In the genomic region with DNA sequence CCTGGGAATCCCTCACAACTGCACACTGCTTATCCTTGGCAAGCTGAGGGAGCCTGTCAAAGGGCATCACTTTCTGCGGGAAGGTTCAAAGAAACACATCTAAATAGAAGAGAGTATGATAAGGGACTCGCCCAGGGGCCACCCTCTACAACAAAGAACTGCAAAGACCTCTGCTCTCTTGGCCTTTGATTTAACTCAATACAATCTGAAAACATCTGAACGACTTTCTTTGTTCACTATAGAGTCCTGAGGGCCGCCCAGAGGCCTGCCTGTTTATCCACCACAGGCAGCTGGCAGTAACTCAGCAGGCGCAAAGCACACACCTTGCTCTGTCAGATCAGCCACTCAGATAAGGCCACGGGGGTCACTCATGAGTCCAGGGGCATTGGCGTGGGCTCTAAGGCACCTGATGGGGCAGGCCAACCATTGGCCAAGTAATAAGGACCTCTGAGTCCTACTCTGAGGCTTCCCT, we compare ENCODE assay signal across 1 cellular context.
TF ChIP-seq lines count a peak whose summit lies in the region.

No MANE protein-coding gene starts in this region.

TF ChIP-seq in HepG2, 621 proteins besides CTCF, POLR2A, EP300 and RAD21 (continued from another document and continues in another):
- TF ChIP-seq, protein P1, sequence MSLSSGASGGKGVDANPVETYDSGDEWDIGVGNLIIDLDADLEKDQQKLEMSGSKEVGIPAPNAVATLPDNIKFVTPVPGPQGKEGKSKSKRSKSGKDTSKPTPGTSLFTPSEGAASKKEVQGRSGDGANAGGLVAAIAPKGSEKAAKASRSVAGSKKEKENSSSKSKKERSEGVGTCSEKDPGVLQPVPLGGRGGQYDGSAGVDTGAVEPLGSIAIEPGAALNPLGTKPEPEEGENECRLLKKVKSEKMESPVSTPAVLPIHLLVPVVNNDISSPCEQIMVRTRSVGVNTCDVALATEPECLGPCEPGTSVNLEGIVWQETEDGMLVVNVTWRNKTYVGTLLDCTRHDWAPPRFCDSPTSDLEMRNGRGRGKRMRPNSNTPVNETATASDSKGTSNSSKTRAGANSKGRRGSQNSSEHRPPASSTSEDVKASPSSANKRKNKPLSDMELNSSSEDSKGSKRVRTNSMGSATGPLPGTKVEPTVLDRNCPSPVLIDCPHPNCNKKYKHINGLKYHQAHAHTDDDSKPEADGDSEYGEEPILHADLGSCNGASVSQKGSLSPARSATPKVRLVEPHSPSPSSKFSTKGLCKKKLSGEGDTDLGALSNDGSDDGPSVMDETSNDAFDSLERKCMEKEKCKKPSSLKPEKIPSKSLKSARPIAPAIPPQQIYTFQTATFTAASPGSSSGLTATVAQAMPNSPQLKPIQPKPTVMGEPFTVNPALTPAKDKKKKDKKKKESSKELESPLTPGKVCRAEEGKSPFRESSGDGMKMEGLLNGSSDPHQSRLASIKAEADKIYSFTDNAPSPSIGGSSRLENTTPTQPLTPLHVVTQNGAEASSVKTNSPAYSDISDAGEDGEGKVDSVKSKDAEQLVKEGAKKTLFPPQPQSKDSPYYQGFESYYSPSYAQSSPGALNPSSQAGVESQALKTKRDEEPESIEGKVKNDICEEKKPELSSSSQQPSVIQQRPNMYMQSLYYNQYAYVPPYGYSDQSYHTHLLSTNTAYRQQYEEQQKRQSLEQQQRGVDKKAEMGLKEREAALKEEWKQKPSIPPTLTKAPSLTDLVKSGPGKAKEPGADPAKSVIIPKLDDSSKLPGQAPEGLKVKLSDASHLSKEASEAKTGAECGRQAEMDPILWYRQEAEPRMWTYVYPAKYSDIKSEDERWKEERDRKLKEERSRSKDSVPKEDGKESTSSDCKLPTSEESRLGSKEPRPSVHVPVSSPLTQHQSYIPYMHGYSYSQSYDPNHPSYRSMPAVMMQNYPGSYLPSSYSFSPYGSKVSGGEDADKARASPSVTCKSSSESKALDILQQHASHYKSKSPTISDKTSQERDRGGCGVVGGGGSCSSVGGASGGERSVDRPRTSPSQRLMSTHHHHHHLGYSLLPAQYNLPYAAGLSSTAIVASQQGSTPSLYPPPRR (CRISPR knock-in tag; IDR thresholded peaks at IDR 0.05; ENCODE audit: borderline replicate concordance), result peak; percentile 88
- TF ChIP-seq FOXK2 (IDR thresholded peaks at IDR 0.05) (no peak), ZNF567 (CRISPR knock-in tag; IDR thresholded peaks at IDR 0.05; ENCODE audit: borderline replicate concordance) (no peak), SETDB1 (CRISPR knock-in tag; IDR thresholded peaks at IDR 0.05; ENCODE audit: borderline replicate concordance) (no peak), PHF20 (CRISPR knock-in tag; IDR thresholded peaks at IDR 0.05) (no peak), ZNF17 (CRISPR knock-in tag; IDR thresholded peaks at IDR 0.05) (no peak), MAFG (CRISPR knock-in tag; IDR thresholded peaks at IDR 0.05) (no peak), ZNF569 (CRISPR knock-in tag; IDR thresholded peaks at IDR 0.05; ENCODE audit: borderline replicate concordance) (no peak), GLI4 (CRISPR knock-in tag; IDR thresholded peaks at IDR 0.05; ENCODE audit: borderline replicate concordance) (no peak), ZNF530 (CRISPR knock-in tag; IDR thresholded peaks at IDR 0.05; ENCODE audit: low read depth) (no peak), ZC3H13 (CRISPR knock-in tag; IDR thresholded peaks at IDR 0.05) (no peak), ZNF776 (CRISPR knock-in tag; IDR thresholded peaks at IDR 0.05) (no peak), YEATS4 (CRISPR knock-in tag; IDR thresholded peaks at IDR 0.05; ENCODE audit: borderline replicate concordance) (no peak), NFIB (CRISPR knock-in tag; IDR thresholded peaks at IDR 0.05; ENCODE audit: borderline replicate concordance) (no peak), U2AF2 (IDR thresholded peaks at IDR 0.05; ENCODE audit: low read depth, low read length) (no peak), KMT2B (CRISPR knock-in tag; IDR thresholded peaks at IDR 0.05) (0 out of 2 replicates have a peak, but pooled peaks have one; percentile 33), ZNF468 (CRISPR knock-in tag; IDR thresholded peaks at IDR 0.05) (no peak), KLF6 (CRISPR knock-in tag; IDR thresholded peaks at IDR 0.05) (no peak), MIER2 (CRISPR knock-in tag; IDR thresholded peaks at IDR 0.05) (no peak), ZNF773 (CRISPR knock-in tag; IDR thresholded peaks at IDR 0.05; ENCODE audit: borderline replicate concordance) (no peak)
- TF ChIP-seq, protein P2, sequence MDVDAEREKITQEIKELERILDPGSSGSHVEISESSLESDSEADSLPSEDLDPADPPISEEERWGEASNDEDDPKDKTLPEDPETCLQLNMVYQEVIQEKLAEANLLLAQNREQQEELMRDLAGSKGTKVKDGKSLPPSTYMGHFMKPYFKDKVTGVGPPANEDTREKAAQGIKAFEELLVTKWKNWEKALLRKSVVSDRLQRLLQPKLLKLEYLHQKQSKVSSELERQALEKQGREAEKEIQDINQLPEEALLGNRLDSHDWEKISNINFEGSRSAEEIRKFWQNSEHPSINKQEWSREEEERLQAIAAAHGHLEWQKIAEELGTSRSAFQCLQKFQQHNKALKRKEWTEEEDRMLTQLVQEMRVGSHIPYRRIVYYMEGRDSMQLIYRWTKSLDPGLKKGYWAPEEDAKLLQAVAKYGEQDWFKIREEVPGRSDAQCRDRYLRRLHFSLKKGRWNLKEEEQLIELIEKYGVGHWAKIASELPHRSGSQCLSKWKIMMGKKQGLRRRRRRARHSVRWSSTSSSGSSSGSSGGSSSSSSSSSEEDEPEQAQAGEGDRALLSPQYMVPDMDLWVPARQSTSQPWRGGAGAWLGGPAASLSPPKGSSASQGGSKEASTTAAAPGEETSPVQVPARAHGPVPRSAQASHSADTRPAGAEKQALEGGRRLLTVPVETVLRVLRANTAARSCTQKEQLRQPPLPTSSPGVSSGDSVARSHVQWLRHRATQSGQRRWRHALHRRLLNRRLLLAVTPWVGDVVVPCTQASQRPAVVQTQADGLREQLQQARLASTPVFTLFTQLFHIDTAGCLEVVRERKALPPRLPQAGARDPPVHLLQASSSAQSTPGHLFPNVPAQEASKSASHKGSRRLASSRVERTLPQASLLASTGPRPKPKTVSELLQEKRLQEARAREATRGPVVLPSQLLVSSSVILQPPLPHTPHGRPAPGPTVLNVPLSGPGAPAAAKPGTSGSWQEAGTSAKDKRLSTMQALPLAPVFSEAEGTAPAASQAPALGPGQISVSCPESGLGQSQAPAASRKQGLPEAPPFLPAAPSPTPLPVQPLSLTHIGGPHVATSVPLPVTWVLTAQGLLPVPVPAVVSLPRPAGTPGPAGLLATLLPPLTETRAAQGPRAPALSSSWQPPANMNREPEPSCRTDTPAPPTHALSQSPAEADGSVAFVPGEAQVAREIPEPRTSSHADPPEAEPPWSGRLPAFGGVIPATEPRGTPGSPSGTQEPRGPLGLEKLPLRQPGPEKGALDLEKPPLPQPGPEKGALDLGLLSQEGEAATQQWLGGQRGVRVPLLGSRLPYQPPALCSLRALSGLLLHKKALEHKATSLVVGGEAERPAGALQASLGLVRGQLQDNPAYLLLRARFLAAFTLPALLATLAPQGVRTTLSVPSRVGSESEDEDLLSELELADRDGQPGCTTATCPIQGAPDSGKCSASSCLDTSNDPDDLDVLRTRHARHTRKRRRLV (CRISPR knock-in tag; IDR thresholded peaks at IDR 0.05), result no peak
- TF ChIP-seq, protein P3, sequence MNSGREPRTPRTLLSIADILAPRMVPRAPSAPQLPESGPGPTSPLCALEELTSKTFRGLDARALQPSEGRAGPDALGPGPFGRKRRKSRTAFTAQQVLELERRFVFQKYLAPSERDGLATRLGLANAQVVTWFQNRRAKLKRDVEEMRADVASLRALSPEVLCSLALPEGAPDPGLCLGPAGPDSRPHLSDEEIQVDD (CRISPR knock-in tag; IDR thresholded peaks at IDR 0.05; ENCODE audit: borderline replicate concordance), result no peak
- TF ChIP-seq, protein P4, sequence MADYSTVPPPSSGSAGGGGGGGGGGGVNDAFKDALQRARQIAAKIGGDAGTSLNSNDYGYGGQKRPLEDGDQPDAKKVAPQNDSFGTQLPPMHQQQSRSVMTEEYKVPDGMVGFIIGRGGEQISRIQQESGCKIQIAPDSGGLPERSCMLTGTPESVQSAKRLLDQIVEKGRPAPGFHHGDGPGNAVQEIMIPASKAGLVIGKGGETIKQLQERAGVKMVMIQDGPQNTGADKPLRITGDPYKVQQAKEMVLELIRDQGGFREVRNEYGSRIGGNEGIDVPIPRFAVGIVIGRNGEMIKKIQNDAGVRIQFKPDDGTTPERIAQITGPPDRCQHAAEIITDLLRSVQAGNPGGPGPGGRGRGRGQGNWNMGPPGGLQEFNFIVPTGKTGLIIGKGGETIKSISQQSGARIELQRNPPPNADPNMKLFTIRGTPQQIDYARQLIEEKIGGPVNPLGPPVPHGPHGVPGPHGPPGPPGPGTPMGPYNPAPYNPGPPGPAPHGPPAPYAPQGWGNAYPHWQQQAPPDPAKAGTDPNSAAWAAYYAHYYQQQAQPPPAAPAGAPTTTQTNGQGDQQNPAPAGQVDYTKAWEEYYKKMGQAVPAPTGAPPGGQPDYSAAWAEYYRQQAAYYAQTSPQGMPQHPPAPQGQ (CRISPR knock-in tag; IDR thresholded peaks at IDR 0.05; ENCODE audit: borderline replicate concordance), result no peak
- TF ChIP-seq, protein P5, sequence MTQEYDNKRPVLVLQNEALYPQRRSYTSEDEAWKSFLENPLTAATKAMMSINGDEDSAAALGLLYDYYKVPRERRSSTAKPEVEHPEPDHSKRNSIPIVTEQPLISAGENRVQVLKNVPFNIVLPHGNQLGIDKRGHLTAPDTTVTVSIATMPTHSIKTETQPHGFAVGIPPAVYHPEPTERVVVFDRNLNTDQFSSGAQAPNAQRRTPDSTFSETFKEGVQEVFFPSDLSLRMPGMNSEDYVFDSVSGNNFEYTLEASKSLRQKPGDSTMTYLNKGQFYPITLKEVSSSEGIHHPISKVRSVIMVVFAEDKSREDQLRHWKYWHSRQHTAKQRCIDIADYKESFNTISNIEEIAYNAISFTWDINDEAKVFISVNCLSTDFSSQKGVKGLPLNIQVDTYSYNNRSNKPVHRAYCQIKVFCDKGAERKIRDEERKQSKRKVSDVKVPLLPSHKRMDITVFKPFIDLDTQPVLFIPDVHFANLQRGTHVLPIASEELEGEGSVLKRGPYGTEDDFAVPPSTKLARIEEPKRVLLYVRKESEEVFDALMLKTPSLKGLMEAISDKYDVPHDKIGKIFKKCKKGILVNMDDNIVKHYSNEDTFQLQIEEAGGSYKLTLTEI (CRISPR knock-in tag; conservative IDR thresholded peaks at IDR 0.05), result no peak
- TF ChIP-seq, protein P6, sequence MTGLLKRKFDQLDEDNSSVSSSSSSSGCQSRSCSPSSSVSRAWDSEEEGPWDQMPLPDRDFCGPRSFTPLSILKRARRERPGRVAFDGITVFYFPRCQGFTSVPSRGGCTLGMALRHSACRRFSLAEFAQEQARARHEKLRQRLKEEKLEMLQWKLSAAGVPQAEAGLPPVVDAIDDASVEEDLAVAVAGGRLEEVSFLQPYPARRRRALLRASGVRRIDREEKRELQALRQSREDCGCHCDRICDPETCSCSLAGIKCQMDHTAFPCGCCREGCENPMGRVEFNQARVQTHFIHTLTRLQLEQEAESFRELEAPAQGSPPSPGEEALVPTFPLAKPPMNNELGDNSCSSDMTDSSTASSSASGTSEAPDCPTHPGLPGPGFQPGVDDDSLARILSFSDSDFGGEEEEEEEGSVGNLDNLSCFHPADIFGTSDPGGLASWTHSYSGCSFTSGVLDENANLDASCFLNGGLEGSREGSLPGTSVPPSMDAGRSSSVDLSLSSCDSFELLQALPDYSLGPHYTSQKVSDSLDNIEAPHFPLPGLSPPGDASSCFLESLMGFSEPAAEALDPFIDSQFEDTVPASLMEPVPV (CRISPR knock-in tag; IDR thresholded peaks at IDR 0.05), result no peak
- TF ChIP-seq, protein P7, sequence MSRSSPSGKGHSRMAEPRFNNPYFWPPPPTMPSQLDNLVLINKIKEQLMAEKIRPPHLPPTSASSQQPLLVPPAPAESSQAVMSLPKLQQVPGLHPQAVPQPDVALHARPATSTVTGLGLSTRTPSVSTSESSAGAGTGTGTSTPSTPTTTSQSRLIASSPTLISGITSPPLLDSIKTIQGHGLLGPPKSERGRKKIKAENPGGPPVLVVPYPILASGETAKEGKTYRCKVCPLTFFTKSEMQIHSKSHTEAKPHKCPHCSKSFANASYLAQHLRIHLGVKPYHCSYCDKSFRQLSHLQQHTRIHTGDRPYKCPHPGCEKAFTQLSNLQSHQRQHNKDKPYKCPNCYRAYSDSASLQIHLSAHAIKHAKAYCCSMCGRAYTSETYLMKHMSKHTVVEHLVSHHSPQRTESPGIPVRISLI (CRISPR knock-in tag; IDR thresholded peaks at IDR 0.05; ENCODE audit: borderline replicate concordance), result no peak
- TF ChIP-seq, protein P8, sequence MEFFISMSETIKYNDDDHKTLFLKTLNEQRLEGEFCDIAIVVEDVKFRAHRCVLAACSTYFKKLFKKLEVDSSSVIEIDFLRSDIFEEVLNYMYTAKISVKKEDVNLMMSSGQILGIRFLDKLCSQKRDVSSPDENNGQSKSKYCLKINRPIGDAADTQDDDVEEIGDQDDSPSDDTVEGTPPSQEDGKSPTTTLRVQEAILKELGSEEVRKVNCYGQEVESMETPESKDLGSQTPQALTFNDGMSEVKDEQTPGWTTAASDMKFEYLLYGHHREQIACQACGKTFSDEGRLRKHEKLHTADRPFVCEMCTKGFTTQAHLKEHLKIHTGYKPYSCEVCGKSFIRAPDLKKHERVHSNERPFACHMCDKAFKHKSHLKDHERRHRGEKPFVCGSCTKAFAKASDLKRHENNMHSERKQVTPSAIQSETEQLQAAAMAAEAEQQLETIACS (CRISPR knock-in tag; IDR thresholded peaks at IDR 0.05), result no peak
- TF ChIP-seq, protein P9, sequence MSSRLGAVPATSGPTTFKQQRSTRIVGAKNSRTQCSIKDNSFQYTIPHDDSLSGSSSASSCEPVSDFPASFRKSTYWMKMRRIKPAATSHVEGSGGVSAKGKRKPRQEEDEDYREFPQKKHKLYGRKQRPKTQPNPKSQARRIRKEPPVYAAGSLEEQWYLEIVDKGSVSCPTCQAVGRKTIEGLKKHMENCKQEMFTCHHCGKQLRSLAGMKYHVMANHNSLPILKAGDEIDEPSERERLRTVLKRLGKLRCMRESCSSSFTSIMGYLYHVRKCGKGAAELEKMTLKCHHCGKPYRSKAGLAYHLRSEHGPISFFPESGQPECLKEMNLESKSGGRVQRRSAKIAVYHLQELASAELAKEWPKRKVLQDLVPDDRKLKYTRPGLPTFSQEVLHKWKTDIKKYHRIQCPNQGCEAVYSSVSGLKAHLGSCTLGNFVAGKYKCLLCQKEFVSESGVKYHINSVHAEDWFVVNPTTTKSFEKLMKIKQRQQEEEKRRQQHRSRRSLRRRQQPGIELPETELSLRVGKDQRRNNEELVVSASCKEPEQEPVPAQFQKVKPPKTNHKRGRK (CRISPR knock-in tag; IDR thresholded peaks at IDR 0.05), result no peak
- TF ChIP-seq, protein P10, sequence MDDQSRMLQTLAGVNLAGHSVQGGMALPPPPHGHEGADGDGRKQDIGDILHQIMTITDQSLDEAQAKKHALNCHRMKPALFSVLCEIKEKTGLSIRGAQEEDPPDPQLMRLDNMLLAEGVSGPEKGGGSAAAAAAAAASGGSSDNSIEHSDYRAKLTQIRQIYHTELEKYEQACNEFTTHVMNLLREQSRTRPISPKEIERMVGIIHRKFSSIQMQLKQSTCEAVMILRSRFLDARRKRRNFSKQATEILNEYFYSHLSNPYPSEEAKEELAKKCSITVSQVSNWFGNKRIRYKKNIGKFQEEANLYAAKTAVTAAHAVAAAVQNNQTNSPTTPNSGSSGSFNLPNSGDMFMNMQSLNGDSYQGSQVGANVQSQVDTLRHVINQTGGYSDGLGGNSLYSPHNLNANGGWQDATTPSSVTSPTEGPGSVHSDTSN (CRISPR knock-in tag; IDR thresholded peaks at IDR 0.05; ENCODE audit: borderline replicate concordance), result no peak
- TF ChIP-seq, protein P11, sequence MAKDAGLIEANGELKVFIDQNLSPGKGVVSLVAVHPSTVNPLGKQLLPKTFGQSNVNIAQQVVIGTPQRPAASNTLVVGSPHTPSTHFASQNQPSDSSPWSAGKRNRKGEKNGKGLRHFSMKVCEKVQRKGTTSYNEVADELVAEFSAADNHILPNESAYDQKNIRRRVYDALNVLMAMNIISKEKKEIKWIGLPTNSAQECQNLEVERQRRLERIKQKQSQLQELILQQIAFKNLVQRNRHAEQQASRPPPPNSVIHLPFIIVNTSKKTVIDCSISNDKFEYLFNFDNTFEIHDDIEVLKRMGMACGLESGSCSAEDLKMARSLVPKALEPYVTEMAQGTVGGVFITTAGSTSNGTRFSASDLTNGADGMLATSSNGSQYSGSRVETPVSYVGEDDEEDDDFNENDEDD (CRISPR knock-in tag; IDR thresholded peaks at IDR 0.05; ENCODE audit: borderline replicate concordance), result 0 out of 2 replicates have a peak, but pooled peaks have one; percentile 9
